Comparison of ENCODE assay signal across 2 cellular contexts in genomic region chr3:47193871-47194859, GRCh38.
TF ChIP-seq lines count a peak whose summit lies in the region.

No MANE protein-coding gene starts in this region.

TF ChIP-seq in HepG2, 621 proteins besides CTCF, POLR2A, EP300 and RAD21:
- peak; percentile 89 for TF ChIP-seq ZNF792 (CRISPR knock-in tag; IDR thresholded peaks at IDR 0.05)
- TF ChIP-seq ETS1 (CRISPR knock-in tag; IDR thresholded peaks at IDR 0.05) = no peak
- no peak for TF ChIP-seq NFYB (CRISPR knock-in tag; IDR thresholded peaks at IDR 0.05)
- no peak for TF ChIP-seq TEAD3 (CRISPR knock-in tag; optimal IDR thresholded peaks at IDR 0.05; ENCODE audit: borderline replicate concordance)
- TF ChIP-seq TBX3 (IDR thresholded peaks at IDR 0.05; ENCODE audit: borderline replicate concordance) = no peak

TF ChIP-seq in GM12878, 131 proteins besides CTCF, POLR2A, EP300 and RAD21:
- no peak for TF ChIP-seq ATF3 (IDR thresholded peaks at IDR 0.05; ENCODE audit: borderline replicate concordance, extremely low read depth, low read depth, low read length)
- no peak for TF ChIP-seq PAX5 (IDR thresholded peaks at IDR 0.05; ENCODE audit: borderline replicate concordance, low read depth, low read length)
- no peak for TF ChIP-seq IRF4 (IDR thresholded peaks at IDR 0.05; ENCODE audit: low read depth, low read length)
- TF ChIP-seq HSF1 (IDR thresholded peaks at IDR 0.05; ENCODE audit: low read depth, low read length) = no peak
- TF ChIP-seq CHD4 (IDR thresholded peaks at IDR 0.05) = no peak
- no peak for TF ChIP-seq SKIL (IDR thresholded peaks at IDR 0.05; ENCODE audit: low read depth, poor library complexity, severe bottlenecking)
- no peak for TF ChIP-seq NR2F1 (conservative IDR thresholded peaks at IDR 0.05)
- no peak for TF ChIP-seq SREBF1 (IDR thresholded peaks at IDR 0.05; ENCODE audit: low read length)
- TF ChIP-seq CBX5 (IDR thresholded peaks at IDR 0.05; ENCODE audit: low read depth) = no peak
- no peak for TF ChIP-seq ZZZ3 (IDR thresholded peaks at IDR 0.05; ENCODE audit: control insufficient read depth, insufficient read length, low read depth)
- TF ChIP-seq BRCA1 (IDR thresholded peaks at IDR 0.05; ENCODE audit: low read depth, low read length) = no peak
- TF ChIP-seq ZNF384 (IDR thresholded peaks at IDR 0.05; ENCODE audit: borderline replicate concordance, low read depth, low read length) = no peak
- TF ChIP-seq ATF7 (IDR thresholded peaks at IDR 0.05; ENCODE audit: low read depth) = no peak
- no peak for TF ChIP-seq ZNF622 (IDR thresholded peaks at IDR 0.05)
- TF ChIP-seq CBX3 (IDR thresholded peaks at IDR 0.05; ENCODE audit: borderline replicate concordance, low read depth) = no peak
- no peak for TF ChIP-seq SUPT20H (IDR thresholded peaks at IDR 0.05; ENCODE audit: borderline replicate concordance, control insufficient read depth, low read depth, low read length)
- no peak for TF ChIP-seq ZBED1 (IDR thresholded peaks at IDR 0.05; ENCODE audit: borderline replicate concordance)
- no peak for TF ChIP-seq PRDM15 (CRISPR knock-in tag; IDR thresholded peaks at IDR 0.05)
TF ChIP-seq in GM12878: peak in this region for 0.
